ENCODE assay signal across 1 cellular context in genomic region chr1:1431006-1431844, GRCh38.
A peak's percentile ranks its signal among the peaks of the same experiment; 100 is the strongest.
TF ChIP-seq lines count a peak whose summit lies in the region.

No MANE protein-coding gene starts in this region.

TF ChIP-seq in HepG2, 621 proteins besides CTCF, POLR2A, EP300 and RAD21 (continued from another document and continues in another):
- no peak for TF ChIP-seq ZBTB43 (CRISPR knock-in tag; conservative IDR thresholded peaks at IDR 0.05)
- TF ChIP-seq FIP1L1 (IDR thresholded peaks at IDR 0.05; ENCODE audit: borderline replicate concordance, insufficient read depth, low read depth, low read length), result no peak
- no peak for TF ChIP-seq ZNF589 (CRISPR knock-in tag; conservative IDR thresholded peaks at IDR 0.05)
- 0 out of 2 replicates have a peak, but pooled peaks have one; percentile 4 for TF ChIP-seq ZC3H4 (CRISPR knock-in tag; IDR thresholded peaks at IDR 0.05; ENCODE audit: borderline replicate concordance)
- no peak for TF ChIP-seq CBX1 (IDR thresholded peaks at IDR 0.05; ENCODE audit: low read depth)
- TF ChIP-seq ZFP91 (CRISPR knock-in tag; IDR thresholded peaks at IDR 0.05; ENCODE audit: borderline replicate concordance), result no peak
- TF ChIP-seq LBX2 (CRISPR knock-in tag; IDR thresholded peaks at IDR 0.05; ENCODE audit: borderline replicate concordance), result no peak
- no peak for TF ChIP-seq SRF (IDR thresholded peaks at IDR 0.05; ENCODE audit: low read depth, low read length)
- TF ChIP-seq ARHGAP35 (CRISPR knock-in tag; IDR thresholded peaks at IDR 0.05; ENCODE audit: borderline replicate concordance), result no peak
- TF ChIP-seq PITX1 (CRISPR knock-in tag; IDR thresholded peaks at IDR 0.05), result no peak
- no peak for TF ChIP-seq ZNF136 (CRISPR knock-in tag; IDR thresholded peaks at IDR 0.05; ENCODE audit: low read depth)
- no peak for TF ChIP-seq RBAK (CRISPR knock-in tag; IDR thresholded peaks at IDR 0.05)
- TF ChIP-seq GTF2F1 (IDR thresholded peaks at IDR 0.05; ENCODE audit: low read length), result no peak
- TF ChIP-seq REL (CRISPR knock-in tag; conservative IDR thresholded peaks at IDR 0.05), result no peak
- no peak for TF ChIP-seq ZNF33B (CRISPR knock-in tag; IDR thresholded peaks at IDR 0.05)
- no peak for TF ChIP-seq ZBTB14 (CRISPR knock-in tag; IDR thresholded peaks at IDR 0.05)
- TF ChIP-seq ZNF878 (CRISPR knock-in tag; IDR thresholded peaks at IDR 0.05), result 0 out of 2 replicates have a peak, but pooled peaks have one; percentile 14
- no peak for TF ChIP-seq NR2F2 (IDR thresholded peaks at IDR 0.05; ENCODE audit: borderline replicate concordance, low read depth)
- TF ChIP-seq MAFF (IDR thresholded peaks at IDR 0.05; ENCODE audit: low read depth, low read length), result no peak
- no peak for TF ChIP-seq CSRNP2 (CRISPR knock-in tag; conservative IDR thresholded peaks at IDR 0.05; ENCODE audit: low read depth)
- no peak for TF ChIP-seq THAP9 (CRISPR knock-in tag; IDR thresholded peaks at IDR 0.05; ENCODE audit: borderline replicate concordance)
- no peak for TF ChIP-seq ZGPAT (CRISPR knock-in tag; IDR thresholded peaks at IDR 0.05)
- TF ChIP-seq ZFP36 (IDR thresholded peaks at IDR 0.05; ENCODE audit: borderline replicate concordance, low read depth, low read length, partially characterized antibody), result no peak
- TF ChIP-seq MIXL1 (CRISPR knock-in tag; IDR thresholded peaks at IDR 0.05), result no peak
- TF ChIP-seq THYN1 (CRISPR knock-in tag; IDR thresholded peaks at IDR 0.05; ENCODE audit: borderline replicate concordance, low read depth), result no peak
- no peak for TF ChIP-seq ZNF552 (CRISPR knock-in tag; IDR thresholded peaks at IDR 0.05; ENCODE audit: borderline replicate concordance)
- no peak for TF ChIP-seq FOXJ3 (CRISPR knock-in tag; IDR thresholded peaks at IDR 0.05; ENCODE audit: borderline replicate concordance)
- no peak for TF ChIP-seq SRSF4 (IDR thresholded peaks at IDR 0.05; ENCODE audit: low read depth, low read length, poor library complexity, severe bottlenecking)
- TF ChIP-seq SP5 (CRISPR knock-in tag; IDR thresholded peaks at IDR 0.05; ENCODE audit: borderline replicate concordance, low read depth), result no peak; the same call in 1 of the 2 replicates
- no peak for TF ChIP-seq JUN (CRISPR knock-in tag; IDR thresholded peaks at IDR 0.05)
- no peak for TF ChIP-seq SCMH1 (CRISPR knock-in tag; IDR thresholded peaks at IDR 0.05; ENCODE audit: borderline replicate concordance)
- no peak for TF ChIP-seq CEBPG (CRISPR knock-in tag; IDR thresholded peaks at IDR 0.05)
- no peak for TF ChIP-seq NR3C1 (CRISPR knock-in tag; IDR thresholded peaks at IDR 0.05)
- no peak for TF ChIP-seq FOXK1 (CRISPR knock-in tag; IDR thresholded peaks at IDR 0.05; ENCODE audit: borderline replicate concordance, low read depth)
- no peak for TF ChIP-seq KLF9 (CRISPR knock-in tag; IDR thresholded peaks at IDR 0.05; ENCODE audit: low read depth)
- no peak for TF ChIP-seq TCF7 (IDR thresholded peaks at IDR 0.05; ENCODE audit: low read depth)
- TF ChIP-seq MTA3 (CRISPR knock-in tag; IDR thresholded peaks at IDR 0.05), result no peak
- peak; percentile 66; the same call in 1 of the 2 replicates for TF ChIP-seq ZNF121 (CRISPR knock-in tag; IDR thresholded peaks at IDR 0.05)
- TF ChIP-seq NFKB2 (CRISPR knock-in tag; IDR thresholded peaks at IDR 0.05; ENCODE audit: borderline replicate concordance), result no peak
- no peak for TF ChIP-seq KDM2A (CRISPR knock-in tag; IDR thresholded peaks at IDR 0.05; ENCODE audit: borderline replicate concordance, low read depth)
- no peak for TF ChIP-seq ZNF430 (CRISPR knock-in tag; IDR thresholded peaks at IDR 0.05)
- TF ChIP-seq POLR2AphosphoS5 (IDR thresholded peaks at IDR 0.05; ENCODE audit: low read depth, low read length), result peak; percentile 10; the same call in 1 of the 2 replicates
- TF ChIP-seq PHF20 (CRISPR knock-in tag; IDR thresholded peaks at IDR 0.05), result 0 out of 2 replicates have a peak, but pooled peaks have one; percentile 2
- no peak for TF ChIP-seq MAFG (CRISPR knock-in tag; IDR thresholded peaks at IDR 0.05)
- TF ChIP-seq ZXDC (CRISPR knock-in tag; IDR thresholded peaks at IDR 0.05), result no peak
- no peak for TF ChIP-seq ZFP36L2 (CRISPR knock-in tag; IDR thresholded peaks at IDR 0.05)
- no peak for TF ChIP-seq RFXAP (CRISPR knock-in tag; IDR thresholded peaks at IDR 0.05; ENCODE audit: borderline replicate concordance)
- TF ChIP-seq ZNF20 (CRISPR knock-in tag; IDR thresholded peaks at IDR 0.05), result no peak
- no peak for TF ChIP-seq BRD4 (CRISPR knock-in tag; IDR thresholded peaks at IDR 0.05)
- TF ChIP-seq ZFP36L1 (CRISPR knock-in tag; IDR thresholded peaks at IDR 0.05), result no peak
- TF ChIP-seq RBM39 (IDR thresholded peaks at IDR 0.05; ENCODE audit: low read depth, low read length, poor library complexity, severe bottlenecking), result peak; percentile 95
- no peak for TF ChIP-seq ZNF776 (CRISPR knock-in tag; IDR thresholded peaks at IDR 0.05)
- TF ChIP-seq PBX3 (CRISPR knock-in tag; IDR thresholded peaks at IDR 0.05; ENCODE audit: borderline replicate concordance), result no peak
- TF ChIP-seq ZBTB39 (CRISPR knock-in tag; IDR thresholded peaks at IDR 0.05), result no peak
- no peak for TF ChIP-seq ZBTB7A (CRISPR knock-in tag; IDR thresholded peaks at IDR 0.05)
- no peak for TF ChIP-seq PHF5A (CRISPR knock-in tag; IDR thresholded peaks at IDR 0.05; ENCODE audit: low read depth, unreplicated experiment)
